ENCODE assay signal across 29 cellular contexts in genomic region chr20:21681932-21682318, GRCh38. TPM values are rescaled to one million over a fixed set of nuclear protein-coding genes. Genes with fewer than 3 reads are reported as not detected.
DNase-seq lines count a peak whose midpoint lies in the region; ATAC-seq and TF ChIP-seq lines count a peak whose summit lies in the region.
"Had no signal": no experiment of that assay in that cellular context is flagged by ENCODE, and none has a peak within 500 bp of the region (broad histone marks: within the 10 kb centered on the region; RNA-seq: fewer than 3 reads in every experiment).

No MANE protein-coding gene starts in this region.

- in situ Hi-C loops in GM13976 (cut with MboI; ENCODE audit: low sequenced_read_pairs, unreplicated experiment), result no loop called here

- DNase-seq in Right ventricle myocardium inferior (ENCODE audit: missing footprints) (no peak), Right ventricle myocardium superior (no peak), dorsolateral prefrontal cortex (no peak), sciatic nerve (ENCODE audit: low spot score) (no peak), tibial artery (no peak), NCI-H2171 (lab: John Stamatoyannopoulos, UW) (no peak), GM13976 (ENCODE audit: low spot score) (no peak)
- DNase-seq: activated CD4-positive, alpha-beta T cell treated with anti-CD3 and anti-CD28 coated beads for 4 hours; activated naive CD4-positive, alpha-beta T cell treated with Interleukin-2 at 50 U/mL for 16 hours; activated T-cell treated with anti-CD3 and anti-CD28 coated beads, Interleukin-2, amount 50 U/mL, for 72 hours; CD8-positive, alpha-beta memory T cell; NCI-H1436 treated with DMSO at 0.1 percent for 48 hours; NCI-H510A treated with DMSO at 0.1 percent for 48 hours; Peyer's patch; stimulated activated CD4-positive, alpha-beta T cell treated with anti-CD3 and anti-CD28 coated beads, Interleukin-4, amount 100 ng/mL, for 24 hours; stimulated activated naive CD4-positive, alpha-beta T cell; T-helper 17 cell had no signal

- H3K4me3 ChIP-seq in dorsolateral prefrontal cortex (peak overlapping the region in 45 of 59 donors; percentile 1 to 60 (median 39)), tibial artery (peak overlapping the region; percentile 4 to 22)
- H3K4me3 ChIP-seq: K562, SJSA1 had no signal

- no peak for TF ChIP-seq CTCF in dorsolateral prefrontal cortex (IDR thresholded peaks at IDR 0.05 in 54 of 56, conservative IDR thresholded peaks at IDR 0.05 in 2 of 56; ENCODE audit: low read depth in 1 of 56, partially characterized antibody in 56 of 56)
- TF ChIP-seq CTCF in tibial artery (IDR thresholded peaks at IDR 0.05), result no peak
- TF ChIP-seq CTCF in GM13976 (IDR thresholded peaks at IDR 0.05; ENCODE audit: borderline replicate concordance, control extremely low read depth, extremely low read depth, insufficient read depth, missing control alignments), result no peak

- ATAC-seq in Right ventricle myocardium inferior, result peak; percentile 16
- no peak for ATAC-seq in Right ventricle myocardium superior (ENCODE audit: poor library complexity)
- peak; percentile 24 for ATAC-seq in sciatic nerve
- ATAC-seq in HG02763 (IDR thresholded peaks at IDR 0.05; ENCODE audit: unreplicated experiment), result no peak
- ATAC-seq: activated T-cell treated with anti-CD3 and anti-CD28 coated beads, Interleukin-2, amount 50 U/mL, for 72 hours; K562; T-helper 17 cell had no signal

- H3K9me3 ChIP-seq in tibial artery, result no peaks in the 10 kb centered on the region
- H3K9me3 ChIP-seq: neutrophil, Peyer's patch, SJSA1 had no signal

- no peaks in the 10 kb centered on the region for H3K4me1 ChIP-seq in tibial artery
- H3K4me1 ChIP-seq: Peyer's patch, SJSA1 had no signal

- no peaks in the 10 kb centered on the region for H3K36me3 ChIP-seq in tibial artery
- H3K36me3 ChIP-seq: neutrophil, Peyer's patch, SJSA1 had no signal

- intact Hi-C loops in Right ventricle myocardium inferior (cut with DNase I), result no loop called here
- intact Hi-C loops in Right ventricle myocardium superior (cut with DNase I), result no loop called here
- intact Hi-C loops in dorsolateral prefrontal cortex (cut with DNase I), result no loop called here
- intact Hi-C loops in sciatic nerve (cut with DNase I), result no loop called here
- intact Hi-C loops in tibial artery (cut with DNase I; ENCODE audit: low total_unique reads), result no loop called here

- H3K27ac ChIP-seq in dorsolateral prefrontal cortex (peak overlapping the region in 6 of 59 donors; percentile 1 to 68 (median 36)), tibial artery (no peak overlapping the region)
- H3K27ac ChIP-seq: neutrophil, Peyer's patch, SJSA1 had no signal

- peaks cover 0 to 10% (median 0%) of the 10 kb centered on the region in 45 donors for H3K27me3 ChIP-seq in dorsolateral prefrontal cortex
- H3K27me3 ChIP-seq in tibial artery, result peaks cover 0 to 3% of the 10 kb centered on the region in 2 donors
- H3K27me3 ChIP-seq: neutrophil, Peyer's patch, SJSA1 had no signal

RNA-seq across cellular contexts. Expression of gene PAX1, which starts 23.5 kb away (rescaled TPM):
- not detected for total RNA-seq in Right ventricle myocardium inferior
- total RNA-seq in Right ventricle myocardium superior, result not detected
- 1 to 10 TPM in 1 of 120 experiments, under 1 TPM in 6, not detected in 113; 0.10 to 1.2 (median 0.22) TPM for total RNA-seq in dorsolateral prefrontal cortex
- 0.27 TPM for total RNA-seq in sciatic nerve
- total RNA-seq: A172; activated CD8-positive, alpha-beta memory T cell treated with anti-CD3 and anti-CD28 coated beads for 36 hours; activated T-cell treated with anti-CD3 and anti-CD28 coated beads, Interleukin-2, amount 50 U/mL, for 72 hours; B cell; CD8-positive, alpha-beta memory T cell; fibroblast of lung; H4; HT1080; K562; MCF 10A; myocyte; Peyer's patch; SJSA1; T-helper 17 cell had no signal

Comparison
In these comparisons a context has a peak if more than half of its experiments do, and no peak if none do; other contexts are left out.
1. ATAC-seq: peak in Right ventricle myocardium inferior (single experiment) and sciatic nerve (single experiment); none in Right ventricle myocardium superior (single experiment) and HG02763 (single experiment).